Comparison of ENCODE assay signal across 9 cellular contexts in genomic region chr7:111855161-111855841, GRCh38.
DNase-seq lines count a peak whose midpoint lies in the region; ATAC-seq and TF ChIP-seq lines count a peak whose summit lies in the region.
"Had no signal": no experiment of that assay in that cellular context is flagged by ENCODE, and none has a peak within 500 bp of the region (broad histone marks: within the 10 kb centered on the region; RNA-seq: fewer than 3 reads in every experiment).

No MANE protein-coding gene starts in this region.

- H3K9me3 Mint-ChIP-seq in WTC11, result peaks cover 6% of the 10 kb centered on the region

- H3K27ac ChIP-seq in testis, result no peak overlapping the region

- H3K27me3 Mint-ChIP-seq in WTC11 (ENCODE audit: low read depth), result peaks cover 10% of the 10 kb centered on the region

- H3K4me1 Mint-ChIP-seq in WTC11, result peaks cover 42% of the 10 kb centered on the region
- H3K4me1 Mint-ChIP-seq: central memory CD8-positive, alpha-beta T cell had no signal

- POLR2A ChIA-PET in WTC11 (lab: Charles Lee), result interaction anchor here (0.7 to 1.4 kb wide), 2 partner anchors 99 to 596 kb away, joined by 3 read pairs; no protein-coding TSS in a partner anchor

- H4K20me1 ChIP-seq in Loucy (ENCODE audit: insufficient read depth, low read length, poor library complexity, severe bottlenecking), result no peaks in the 10 kb centered on the region

- H3K27me3 ChIP-seq in Loucy (ENCODE audit: insufficient read depth, low read length, poor library complexity, severe bottlenecking), result no peaks in the 10 kb centered on the region
- H3K27me3 ChIP-seq in testis, result no peaks in the 10 kb centered on the region

- no peaks in the 10 kb centered on the region for H3K9me3 ChIP-seq in Loucy (ENCODE audit: insufficient read depth, low read depth, low read length)
- H3K9me3 ChIP-seq in testis, result no peaks in the 10 kb centered on the region

- no peaks in the 10 kb centered on the region for H3F3A ChIP-seq in Loucy (ENCODE audit: low read depth)

- no peaks in the 10 kb centered on the region for H3K79me2 ChIP-seq in Loucy (ENCODE audit: insufficient read depth, low read length)

- peaks cover 17% of the 10 kb centered on the region for H3K36me3 Mint-ChIP-seq in WTC11

- intact Hi-C loops in testis (cut with DNase I; ENCODE audit: low total_unique reads), result no loop called here

- H2AFZ ChIP-seq in Loucy (ENCODE audit: low read length), result peak overlapping the region; percentile 83

- H3K9ac ChIP-seq in Loucy (ENCODE audit: low read depth, low read length, poor library complexity, severe bottlenecking), result no peak overlapping the region

- H3K9me2 ChIP-seq in Loucy (replicated peaks; ENCODE audit: low read depth, low read length), result no peaks in the 10 kb centered on the region

- CTCF ChIA-PET in WTC11 (lab: Charles Lee), result interaction anchor here (0.7 to 6.2 kb wide), 49 partner anchors 9 to 1085 kb away, joined by 3 to 111 read pairs (median 5); partner anchors contain the start of gene IFRD1

- H3K4me2 ChIP-seq in Loucy (ENCODE audit: low read depth, low read length, poor library complexity, severe bottlenecking), result no peak overlapping the region

- H3K4me3 Mint-ChIP-seq in WTC11, result no peak overlapping the region
- H3K4me3 Mint-ChIP-seq: central memory CD8-positive, alpha-beta T cell had no signal

- peak overlapping the region; percentile 65 for H3K27ac Mint-ChIP-seq in WTC11

- no peak for TF ChIP-seq POLR2A in testis (IDR thresholded peaks at IDR 0.05)

- ATAC-seq in GM21786 (IDR thresholded peaks at IDR 0.05; ENCODE audit: unreplicated experiment) (peak; percentile 79), WTC11 (peak; percentile 71), HG03571 (IDR thresholded peaks at IDR 0.05; ENCODE audit: unreplicated experiment) (no peak)

- no peaks in the 10 kb centered on the region for H3K36me3 ChIP-seq in Loucy (ENCODE audit: insufficient read depth, low read length)
- no peaks in the 10 kb centered on the region for H3K36me3 ChIP-seq in testis (ENCODE audit: low read depth, missing control alignments)

- whole genome bisulfite sequencing in testis, 2 donors, result 61 to 65% methylated on average over 4 of the region's 4 CpGs

- TF ChIP-seq CTCF in Loucy (conservative IDR thresholded peaks at IDR 0.05; ENCODE audit: low read length) (peak; percentile 77), WTC11 (IDR thresholded peaks at IDR 0.05) (no peak), testis (IDR thresholded peaks at IDR 0.05) (peak in 2 of 3 experiments; percentile 18 to 42)

- H3K4me3 ChIP-seq in Loucy (ENCODE audit: low read length, poor library complexity, severe bottlenecking), result no peak overlapping the region
- no peak overlapping the region for H3K4me3 ChIP-seq in testis

- DNase-seq in NCI-H748 (lab: John Stamatoyannopoulos, UW; ENCODE audit: unreplicated experiment) (peak; percentile 17), NCI-H748 treated with DMSO at 0.1 percent for 48 hours (lab: John Stamatoyannopoulos, UW) (no peak), WTC11 (ENCODE audit: low spot score) (peak; percentile 25), iPS DF 19.7 (ENCODE audit: low read depth, low spot score) (peak; percentile 59), testis (peak; percentile 78)

- H3K4me1 ChIP-seq in Loucy (ENCODE audit: insufficient read depth, low read length, poor library complexity, severe bottlenecking) (peaks cover 7% of the 10 kb centered on the region), testis (peaks cover 3% of the 10 kb centered on the region)

TF ChIP-seq in WTC11, 78 proteins besides CTCF, POLR2A, EP300 and RAD21:
- TF ChIP-seq MAX (CRISPR knock-in tag; IDR thresholded peaks at IDR 0.05) (0 out of 2 replicates have a peak, but pooled peaks have one; percentile 30), USF2 (CRISPR knock-in tag; IDR thresholded peaks at IDR 0.05) (peak; percentile 53; the same call in 1 of the 2 replicates), RELA (CRISPR knock-in tag; IDR thresholded peaks at IDR 0.05; ENCODE audit: borderline replicate concordance) (no peak), IRF1 (CRISPR knock-in tag; IDR thresholded peaks at IDR 0.05) (no peak), ZNF512 (CRISPR knock-in tag; IDR thresholded peaks at IDR 0.05; ENCODE audit: borderline replicate concordance) (no peak), ZNF423 (CRISPR knock-in tag; IDR thresholded peaks at IDR 0.05) (no peak)
- TF ChIP-seq, protein P1, sequence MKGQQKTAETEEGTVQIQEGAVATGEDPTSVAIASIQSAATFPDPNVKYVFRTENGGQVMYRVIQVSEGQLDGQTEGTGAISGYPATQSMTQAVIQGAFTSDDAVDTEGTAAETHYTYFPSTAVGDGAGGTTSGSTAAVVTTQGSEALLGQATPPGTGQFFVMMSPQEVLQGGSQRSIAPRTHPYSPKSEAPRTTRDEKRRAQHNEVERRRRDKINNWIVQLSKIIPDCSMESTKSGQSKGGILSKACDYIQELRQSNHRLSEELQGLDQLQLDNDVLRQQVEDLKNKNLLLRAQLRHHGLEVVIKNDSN (CRISPR knock-in tag; IDR thresholded peaks at IDR 0.05), result peak; percentile 56; the same call in 1 of the 2 replicates
